Comparison of ENCODE assay signal across 14 cellular contexts in the genomic region with DNA sequence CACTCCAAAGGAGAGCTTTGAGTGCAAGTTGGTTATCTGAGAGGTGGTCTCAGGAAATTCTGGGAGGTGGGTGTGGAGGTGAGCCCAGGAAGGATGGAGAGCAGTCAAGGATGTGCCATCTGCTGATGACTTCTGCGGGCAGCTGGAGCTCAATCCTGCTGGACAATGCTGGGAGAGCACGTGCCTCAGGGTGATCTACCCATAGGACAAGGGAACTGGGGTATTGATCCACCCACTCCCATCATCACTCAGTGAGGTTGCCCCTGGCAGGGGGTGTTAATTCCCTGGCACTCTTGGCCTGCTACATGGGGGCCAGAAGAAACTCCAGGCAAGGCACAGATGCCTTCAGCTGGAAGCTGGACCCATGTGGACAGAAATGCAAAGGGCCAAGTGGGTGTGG. TPM values are rescaled to one million over a fixed set of nuclear protein-coding genes. Genes with fewer than 3 reads are reported as not detected.
DNase-seq lines count a peak whose midpoint lies in the region; ATAC-seq and TF ChIP-seq lines count a peak whose summit lies in the region.
"Had no signal": no experiment of that assay in that cellular context is flagged by ENCODE, and none has a peak within 500 bp of the region (broad histone marks: within the 10 kb centered on the region; RNA-seq: fewer than 3 reads in every experiment).

No MANE protein-coding gene starts in this region.

- H3K79me2 ChIP-seq in PC-3 (ENCODE audit: low read length) = no peaks in the 10 kb centered on the region

- POLR2A ChIA-PET in PC-3 (lab: Charles Lee; ENCODE audit: unreplicated experiment) = no interaction called here

- no peaks in the 10 kb centered on the region for H3K27me3 ChIP-seq in PC-3 (ENCODE audit: low read length)

- H3K27me3 Mint-ChIP-seq in T-helper 2 cell treated with Interferon-gamma antibody and Interleukin-4, amounts not matched to agents 5 μg/mL and 100 μg/mL, for 36 hours (ENCODE audit: low read depth) = peaks cover 34% of the 10 kb centered on the region
- peaks cover 6 to 19% (median 15%) of the 10 kb centered on the region in 3 donors for H3K27me3 Mint-ChIP-seq in immature natural killer cell (ENCODE audit: low read depth in 3 of 3)

- no peak overlapping the region for H3K9ac ChIP-seq in PC-3 (ENCODE audit: low read length)
- H3K9ac ChIP-seq: SK-N-SH had no signal

- H3K27ac Mint-ChIP-seq in T-helper 2 cell treated with Interferon-gamma antibody and Interleukin-4, amounts not matched to agents 5 μg/mL and 100 μg/mL, for 36 hours = peak overlapping the region; percentile 58
- peak overlapping the region; percentile 96 to 100 (median 99) for H3K27ac Mint-ChIP-seq in immature natural killer cell
- H3K27ac Mint-ChIP-seq in stimulated activated effector memory CD8-positive, alpha-beta T cell treated with anti-CD3 and anti-CD28 coated beads, Interleukin-12 subunit alpha, Interleukin-12 subunit beta, amount 100 ng/mL, for 72 hours = no peak overlapping the region

- 0 out of 2 replicates have a peak overlapping the region, but pooled peaks have one; percentile 54 for H2AFZ ChIP-seq in PC-3 (ENCODE audit: low read length)

- no peaks in the 10 kb centered on the region for H3K9me2 ChIP-seq in PC-3 (replicated peaks; ENCODE audit: low read length)
- H3K9me2 ChIP-seq: SK-N-SH had no signal

- peak overlapping the region; percentile 10 for H3K4me3 Mint-ChIP-seq in T-helper 2 cell treated with Interferon-gamma antibody and Interleukin-4, amounts not matched to agents 5 μg/mL and 100 μg/mL, for 36 hours
- H3K4me3 Mint-ChIP-seq in immature natural killer cell = peak overlapping the region; percentile 80 to 91 (median 83)
- H3K4me3 Mint-ChIP-seq in stimulated activated effector memory CD8-positive, alpha-beta T cell treated with anti-CD3 and anti-CD28 coated beads, Interleukin-12 subunit alpha, Interleukin-12 subunit beta, amount 100 ng/mL, for 72 hours = peak overlapping the region; percentile 68

- H3K36me3 ChIP-seq in PC-3 (ENCODE audit: low read depth, low read length) = no peaks in the 10 kb centered on the region
- H3K36me3 ChIP-seq: prostate gland had no signal

- H4K20me1 ChIP-seq in PC-3 (ENCODE audit: low read length) = no peaks in the 10 kb centered on the region

- no peaks in the 10 kb centered on the region for H3K9me3 ChIP-seq in PC-3 (ENCODE audit: low read length)
- H3K9me3 ChIP-seq: prostate gland, SK-N-SH had no signal

- no peak overlapping the region for H3K4me3 ChIP-seq in PC-3 (ENCODE audit: low read length)
- H3K4me3 ChIP-seq: prostate gland had no signal

- no peaks in the 10 kb centered on the region for H3F3A ChIP-seq in PC-3 (ENCODE audit: low read length, unreplicated experiment)

- peaks cover 14% of the 10 kb centered on the region for H3K9me3 Mint-ChIP-seq in T-helper 2 cell treated with Interferon-gamma antibody and Interleukin-4, amounts not matched to agents 5 μg/mL and 100 μg/mL, for 36 hours
- peaks cover 0 to 5% (median 0%) of the 10 kb centered on the region in 6 donors for H3K9me3 Mint-ChIP-seq in immature natural killer cell
- H3K9me3 Mint-ChIP-seq in stimulated activated effector memory CD8-positive, alpha-beta T cell treated with anti-CD3 and anti-CD28 coated beads, Interleukin-12 subunit alpha, Interleukin-12 subunit beta, amount 100 ng/mL, for 72 hours = peaks cover 4% of the 10 kb centered on the region

- H3K27ac ChIP-seq in PC-3 (ENCODE audit: low read length) = no peak overlapping the region

- no peak for TF ChIP-seq CTCF in PC-3 (conservative IDR thresholded peaks at IDR 0.05; ENCODE audit: low read depth, low read length)

- no peak for DNase-seq in T-helper 2 cell treated with Interferon-gamma antibody and Interleukin-4, amounts not matched to agents 5 μg/mL and 100 μg/mL, for 36 hours (ENCODE audit: low spot score)
- no peak for DNase-seq in T-helper 2 cell
- no peak for DNase-seq in PC-3
- no peak for DNase-seq in immature natural killer cell
- DNase-seq in stimulated activated effector memory CD8-positive, alpha-beta T cell treated with anti-CD3 and anti-CD28 coated beads, Interleukin-12 subunit alpha, Interleukin-12 subunit beta, amount 100 ng/mL, for 72 hours (ENCODE audit: low spot score in 2 of 2) = no peak
- no peak for DNase-seq in NOMO-1 (lab: John Stamatoyannopoulos, UW; ENCODE audit: unreplicated experiment in 2 of 2)
- DNase-seq in Kasumi-1 (lab: John Stamatoyannopoulos, UW) = no peak
- DNase-seq in NCI-H2196 treated with DMSO at 0.1 percent for 48 hours (lab: John Stamatoyannopoulos, UW; ENCODE audit: unreplicated experiment) = no peak
- DNase-seq: 8988T, DMS79, NCI-H524 treated with DMSO at 0.1 percent for 48 hours, SK-N-SH had no signal

- intact Hi-C loops in PC-3 (cut with micrococcal nuclease) = loop anchor here (10.0 kb wide), 1 partner anchor 457 kb away; no protein-coding TSS in a partner anchor

- peaks cover 19% of the 10 kb centered on the region for H3K4me1 ChIP-seq in PC-3 (ENCODE audit: insufficient read depth, low read length)
- H3K4me1 ChIP-seq: prostate gland had no signal

- no peak overlapping the region for H3K4me2 ChIP-seq in PC-3 (ENCODE audit: low read length)
- H3K4me2 ChIP-seq: SK-N-SH had no signal

- BruUV-seq in PC-3 (replicated peaks; lab: Mats Ljungman, UMichigan) = no TSS peak

- CTCF ChIA-PET in PC-3 (lab: Charles Lee) = interaction anchor here (0.6 to 0.7 kb wide), 2 partner anchors 10 to 111 kb away, joined by 3 to 15 read pairs; no protein-coding TSS in a partner anchor

- no peak for ATAC-seq in PC-3
- ATAC-seq in stimulated activated effector memory CD8-positive, alpha-beta T cell treated with anti-CD3 and anti-CD28 coated beads, Interleukin-12 subunit alpha, Interleukin-12 subunit beta, amount 100 ng/mL, for 72 hours = no peak

- H3K36me3 Mint-ChIP-seq in T-helper 2 cell treated with Interferon-gamma antibody and Interleukin-4, amounts not matched to agents 5 μg/mL and 100 μg/mL, for 36 hours (ENCODE audit: low read depth) = peaks cover 15% of the 10 kb centered on the region
- peaks cover 6 to 12% (median 7%) of the 10 kb centered on the region in 3 donors for H3K36me3 Mint-ChIP-seq in immature natural killer cell
- H3K36me3 Mint-ChIP-seq in stimulated activated effector memory CD8-positive, alpha-beta T cell treated with anti-CD3 and anti-CD28 coated beads, Interleukin-12 subunit alpha, Interleukin-12 subunit beta, amount 100 ng/mL, for 72 hours = no peaks in the 10 kb centered on the region

- peaks cover 39% of the 10 kb centered on the region for H3K4me1 Mint-ChIP-seq in T-helper 2 cell treated with Interferon-gamma antibody and Interleukin-4, amounts not matched to agents 5 μg/mL and 100 μg/mL, for 36 hours (ENCODE audit: low read depth)
- peaks cover 61 to 67% of the 10 kb centered on the region in 2 donors for H3K4me1 Mint-ChIP-seq in immature natural killer cell
- peaks cover 50% of the 10 kb centered on the region for H3K4me1 Mint-ChIP-seq in stimulated activated effector memory CD8-positive, alpha-beta T cell treated with anti-CD3 and anti-CD28 coated beads, Interleukin-12 subunit alpha, Interleukin-12 subunit beta, amount 100 ng/mL, for 72 hours

RNA-seq across cellular contexts. Expression of gene ZBP1, which starts 7.1 kb away (rescaled TPM):
- 0.12 TPM in 1 of 2 replicates, not detected in the other for total RNA-seq in PC-3 (2014; rRNA removed)
- 10 to 100 TPM; 29.0 to 43.5 (median 32.2) TPM for polyA plus RNA-seq in immature natural killer cell
- total RNA-seq: fibroblast of villous mesenchyme had no signal
- polyA plus RNA-seq: SK-N-SH had no signal

Comparison
In these comparisons a context has a peak if more than half of its experiments do, and no peak if none do; other contexts are left out.
1. H3K4me3 Mint-ChIP-seq: peak in every context shown above with its lines; median percentile 83 in immature natural killer cell; 68 in stimulated activated effector memory CD8-positive, alpha-beta T cell treated with anti-CD3 and anti-CD28 coated beads, Interleukin-12 subunit alpha, Interleukin-12 subunit beta, amount 100 ng/mL, for 72 hours; 10 in T-helper 2 cell treated with Interferon-gamma antibody and Interleukin-4, amounts not matched to agents 5 μg/mL and 100 μg/mL, for 36 hours.